27 cellular contexts compared by ENCODE assay signal in genomic region chr1:195820925-195821324, GRCh38.
"Had no signal": no experiment of that assay in that cellular context is flagged by ENCODE, and none has a peak within 500 bp of the region (broad histone marks: within the 10 kb centered on the region; RNA-seq: fewer than 3 reads in every experiment).

No MANE protein-coding gene starts in this region.

- FAIRE-seq: urothelium cell line had no signal

- H3K9me3 ChIP-seq: testis, thoracic aorta, thyroid gland, transverse colon, upper lobe of right lung, uterus, vagina had no signal

- DNase-seq: stimulated activated CD4-positive, alpha-beta T cell treated with anti-CD3 and anti-CD28 coated beads, Interleukin-2, amount 100 ng/mL, for 48 hours; stimulated activated CD4-positive, alpha-beta T cell treated with anti-CD3 and anti-CD28 coated beads, Interleukin-4, amount 100 ng/mL, for 1 hour; stimulated activated CD4-positive, alpha-beta T cell treated with anti-CD3 and anti-CD28 coated beads, Interleukin-4, amount 100 ng/mL, for 24 hours; stimulated activated CD4-positive, alpha-beta T cell treated with anti-CD3 and anti-CD28 coated beads, Interleukin-4, amount 100 ng/mL, for 4 hours; stimulated activated CD8-positive, alpha-beta memory T cell treated with anti-CD3 and anti-CD28 coated beads, Interleukin-4, amount 100 ng/mL, for 48 hours; stimulated activated naive B cell treated with anti-CD40 and anti-IgM and Interleukin-4, amounts not matched to agents 10 μg/mL and 1 μg/mL and 100 μg/mL, for 72 hours; stimulated activated naive CD4-positive, alpha-beta T cell; stimulated activated naive CD4-positive, alpha-beta T cell treated with Interleukin-2 at 50 U/mL for 16 hours; stimulated activated naive CD8-positive, alpha-beta T cell treated with anti-CD3 and anti-CD28 coated beads, Interleukin-15, amount 100 ng/mL, for 72 hours; stimulated activated naive CD8-positive, alpha-beta T cell treated with anti-CD3 and anti-CD28 coated beads, Interleukin-15, Interleukin-2, amounts not matched to agents 100 U/mL and 50 U/mL, for 24 hours; stomach; substantia nigra; testis; thyroid gland; tibial artery; transverse colon; trophoblast cell; upper lobe of left lung; upper lobe of right lung; uterus had no signal

- ATAC-seq: stimulated activated effector memory CD8-positive, alpha-beta T cell treated with anti-CD3 and anti-CD28 coated beads, Interleukin-12 subunit alpha, Interleukin-12 subunit beta, amount 100 ng/mL, for 72 hours; stimulated activated memory B cell treated with anti-CD40 and anti-IgM and Interleukin-4, amounts not matched to agents 10 μg/mL and 1 μg/mL and 100 μg/mL, for 72 hours; stimulated activated naive B cell treated with anti-CD40 and anti-IgM and Interleukin-4, amounts not matched to agents 10 μg/mL and 1 μg/mL and 100 μg/mL, for 72 hours; stimulated activated naive CD8-positive, alpha-beta T cell treated with anti-CD3 and anti-CD28 coated beads, Interleukin-15, amount 100 ng/mL, for 72 hours; stimulated activated naive CD8-positive, alpha-beta T cell treated with anti-CD3 and anti-CD28 coated beads, Interleukin-15, Interleukin-2, amounts not matched to agents 100 U/mL and 50 U/mL, for 24 hours; upper lobe of right lung had no signal

- H3K4me1 ChIP-seq: stomach, suprapubic skin, testis, thyroid gland, tibial artery, tibial nerve, transverse colon, upper lobe of left lung, upper lobe of right lung, uterus, vagina had no signal

- H3K27ac ChIP-seq: stomach, suprapubic skin, testis, thoracic aorta, thyroid gland, tibial artery, tibial nerve, transverse colon, upper lobe of left lung, upper lobe of right lung, uterus, vagina had no signal

- H3K27me3 ChIP-seq: stomach, suprapubic skin, testis, thyroid gland, tibial artery, tibial nerve, transverse colon, upper lobe of left lung, upper lobe of right lung, uterus, vagina had no signal

- H3K4me3 ChIP-seq: stomach, suprapubic skin, testis, thoracic aorta, thyroid gland, tibial artery, tibial nerve, transverse colon, upper lobe of left lung, upper lobe of right lung, uterus, vagina had no signal

- H3K36me3 ChIP-seq: stomach, suprapubic skin, thoracic aorta, thyroid gland, tibial artery, tibial nerve, transverse colon, upper lobe of left lung, upper lobe of right lung, uterus, vagina had no signal
